15 cellular contexts compared by ENCODE assay signal in genomic region chr6:25122622-25123237, GRCh38.
DNase-seq lines count a peak whose midpoint lies in the region; ATAC-seq, FAIRE-seq and TF ChIP-seq lines count a peak whose summit lies in the region.
"Had no signal": no experiment of that assay in that cellular context is flagged by ENCODE, and none has a peak within 500 bp of the region (broad histone marks: within the 10 kb centered on the region; RNA-seq: fewer than 3 reads in every experiment).

No MANE protein-coding gene starts in this region.

- no peak for TF ChIP-seq EP300 in HepG2 (IDR thresholded peaks at IDR 0.05; ENCODE audit: low read depth in 2 of 2, low read length in 2 of 2)
- no peak for TF ChIP-seq EP300 in HepG2 (CRISPR knock-in tag; IDR thresholded peaks at IDR 0.05; ENCODE audit: borderline replicate concordance)

- FAIRE-seq in HepG2 (lab: Jason Lieb, UNC) = no peak
- FAIRE-seq: H1 had no signal

- no peak overlapping the region for H3K9ac ChIP-seq in HepG2 (ENCODE audit: insufficient read depth, low read depth, low read length)
- no peak overlapping the region for H3K9ac ChIP-seq in PC-3 (ENCODE audit: low read length)
- no peak overlapping the region for H3K9ac ChIP-seq in mucosa of rectum (ENCODE audit: low read depth in 1 of 2, low read length in 2 of 2)

- TF ChIP-seq RAD21 in HepG2 (CRISPR knock-in tag; IDR thresholded peaks at IDR 0.05) = no peak

- H3K4me3 ChIP-seq in right lobe of liver = no peak overlapping the region
- H3K4me3 ChIP-seq in HepG2 (replicated peaks in 1 of 3; ENCODE audit: insufficient read depth in 1 of 3, low read depth in 2 of 3, low read length in 3 of 3) = no peak overlapping the region
- no peak overlapping the region for H3K4me3 ChIP-seq in PC-3 (ENCODE audit: low read length)
- H3K4me3 ChIP-seq in mucosa of rectum (ENCODE audit: low read length in 2 of 2) = no peak overlapping the region
- H3K4me3 ChIP-seq: lung had no signal

- no TSS peak for BruUV-seq in HepG2 (replicated peaks; lab: Mats Ljungman, UMichigan)
- BruUV-seq in PC-3 (replicated peaks; lab: Mats Ljungman, UMichigan) = no TSS peak

- H2AFZ ChIP-seq in HepG2 (ENCODE audit: low read length) (no peak overlapping the region), PC-3 (ENCODE audit: low read length) (no peak overlapping the region)

- no peaks in the 10 kb centered on the region for H3K36me3 ChIP-seq in right lobe of liver
- H3K36me3 ChIP-seq in HepG2 (replicated peaks in 1 of 2; ENCODE audit: control insufficient read depth in 1 of 2, insufficient read depth in 2 of 2, low read length in 2 of 2) = no peaks in the 10 kb centered on the region
- no peaks in the 10 kb centered on the region for H3K36me3 ChIP-seq in PC-3 (ENCODE audit: low read depth, low read length)
- H3K36me3 ChIP-seq in mucosa of rectum (ENCODE audit: control insufficient read depth in 2 of 2, insufficient read depth in 2 of 2, low read length in 2 of 2) = peaks cover 4 to 9% of the 10 kb centered on the region in 2 donors

- DNase-seq in right lobe of liver (no peak), HepG2 (ENCODE audit: low spot score) (no peak), PC-3 (peak; percentile 10), OCI-M2 (lab: John Stamatoyannopoulos, UW; ENCODE audit: unreplicated experiment) (no peak), MV-4-11 (lab: John Stamatoyannopoulos, UW) (no peak)
- DNase-seq: activated CD8-positive, alpha-beta T cell treated with anti-CD3 and anti-CD28 coated beads for 36 hours; activated effector memory CD4-positive, alpha-beta T cell treated with Interleukin-2 at 50 U/mL for 16 hours; NCI-H1105; NK-92 treated with Interleukin-12 subunit alpha and Interleukin-12 subunit beta, amount 100 ng/mL, for 24 hours had no signal

- H3F3A ChIP-seq in PC-3 (ENCODE audit: low read length, unreplicated experiment) = no peaks in the 10 kb centered on the region

- H3K9me3 ChIP-seq in right lobe of liver (no peaks in the 10 kb centered on the region), HepG2 (ENCODE audit: low read length) (no peaks in the 10 kb centered on the region), PC-3 (ENCODE audit: low read length) (no peaks in the 10 kb centered on the region), mucosa of rectum (ENCODE audit: control insufficient read depth in 2 of 2, low read length in 2 of 2) (no peaks in the 10 kb centered on the region)

- intact Hi-C loops in right lobe of liver (cut with DNase I) = no loop called here
- intact Hi-C loops in HepG2 (cut with micrococcal nuclease; ENCODE audit: unreplicated experiment) = no loop called here
- intact Hi-C loops in PC-3 (cut with micrococcal nuclease) = loop anchor here (1.0 to 5.0 kb wide), 3 partner anchors 17 to 100 kb away; no protein-coding TSS in a partner anchor

- WGBS in right lobe of liver (ENCODE audit: insufficient coverage, low coverage, low lambda C conversion rate, missing lambda C conversion rate) = 36% methylated on average over 3 of the region's 3 CpGs
- WGBS in HepG2 (ENCODE audit: low lambda C conversion rate) = 5% methylated on average over 3 of the region's 3 CpGs

- ATAC-seq in right lobe of liver = peak; percentile 23 to 72 (median 54)
- ATAC-seq in HepG2 = no peak
- peak; percentile 93 for ATAC-seq in PC-3
- no peak for ATAC-seq in HG03457 (IDR thresholded peaks at IDR 0.05; ENCODE audit: unreplicated experiment)
- ATAC-seq in GM19397 (IDR thresholded peaks at IDR 0.05; ENCODE audit: unreplicated experiment) = no peak
- ATAC-seq: activated CD8-positive, alpha-beta T cell treated with anti-CD3 and anti-CD28 coated beads for 36 hours; stimulated activated memory B cell treated with anti-CD40 and anti-IgM and Interleukin-4, amounts not matched to agents 10 μg/mL and 1 μg/mL and 100 μg/mL, for 72 hours had no signal

- peaks cover 0 to 18% (median 4%) of the 10 kb centered on the region in 4 donors for H3K4me1 ChIP-seq in right lobe of liver
- no peaks in the 10 kb centered on the region for H3K4me1 ChIP-seq in HepG2 (ENCODE audit: insufficient read depth, low read length)
- H3K4me1 ChIP-seq in PC-3 (ENCODE audit: insufficient read depth, low read length) = no peaks in the 10 kb centered on the region
- peaks cover 3 to 38% of the 10 kb centered on the region in 2 donors for H3K4me1 ChIP-seq in mucosa of rectum (ENCODE audit: control insufficient read depth in 2 of 2, insufficient read depth in 2 of 2, low read length in 2 of 2)

- H4K20me1 ChIP-seq in HepG2 (ENCODE audit: insufficient read depth, low read length) = no peaks in the 10 kb centered on the region
- H4K20me1 ChIP-seq in PC-3 (ENCODE audit: low read length) = no peaks in the 10 kb centered on the region

- H3K27me3 ChIP-seq in right lobe of liver (no peaks in the 10 kb centered on the region), HepG2 (ENCODE audit: control insufficient read depth in 1 of 2, insufficient read depth in 2 of 2, low read length in 2 of 2) (peaks cover 0 to 2% of the 10 kb centered on the region in 2 experiments; a peak in 1 of 5 replicates), PC-3 (ENCODE audit: low read length) (no peaks in the 10 kb centered on the region), mucosa of rectum (ENCODE audit: control insufficient read depth in 2 of 2, insufficient read depth in 2 of 2, low read length in 2 of 2) (no peaks in the 10 kb centered on the region)

- TF ChIP-seq CTCF in right lobe of liver (IDR thresholded peaks at IDR 0.05) = no peak
- TF ChIP-seq CTCF in HepG2 (CRISPR knock-in tag; IDR thresholded peaks at IDR 0.05) = no peak
- TF ChIP-seq CTCF in PC-3 (conservative IDR thresholded peaks at IDR 0.05; ENCODE audit: low read depth, low read length) = no peak

- H3K27ac ChIP-seq in right lobe of liver (peak overlapping the region in 1 of 3 donors; percentile 14), HepG2 (ENCODE audit: extremely low read length, insufficient read depth, low read length) (no peak overlapping the region), PC-3 (ENCODE audit: low read length) (no peak overlapping the region), mucosa of rectum (ENCODE audit: low read depth in 2 of 2, low read length in 2 of 2) (peak overlapping the region; percentile 30 to 45)

- no peaks in the 10 kb centered on the region for H3K9me2 ChIP-seq in PC-3 (replicated peaks; ENCODE audit: low read length)

- TF ChIP-seq POLR2A in right lobe of liver (IDR thresholded peaks at IDR 0.05) (no peak), HepG2 (IDR thresholded peaks at IDR 0.05; ENCODE audit: insufficient read depth in 1 of 2, low read depth in 2 of 2, low read length in 2 of 2) (no peak)

- H3K79me2 ChIP-seq in HepG2 (ENCODE audit: insufficient read depth, low read length) (no peaks in the 10 kb centered on the region), PC-3 (ENCODE audit: low read length) (no peaks in the 10 kb centered on the region)

- H3K4me2 ChIP-seq in HepG2 (ENCODE audit: low read depth, low read length) (no peak overlapping the region), PC-3 (ENCODE audit: low read length) (no peak overlapping the region)

- in situ Hi-C loops in HepG2 (cut with HindIII; ENCODE audit: extremely low pct_ligation_motif_present, low pct_unique_long_range_greater_than_20kb) = no loop called here

- POLR2A ChIA-PET in HepG2 (lab: Yijun Ruan, JAX) (no interaction called here), PC-3 (lab: Charles Lee; ENCODE audit: unreplicated experiment) (interaction anchor here (0.6 kb wide), 1 partner anchor 921 kb away, joined by 5 read pairs; no protein-coding TSS in a partner anchor)

- CTCF ChIA-PET in HepG2 (lab: Yijun Ruan, JAX; ENCODE audit: low intra/inter-chr PET ratio, low total read pairs) = no interaction called here
- CTCF ChIA-PET in PC-3 (lab: Charles Lee) = no interaction called here

TF ChIP-seq in HepG2, 621 proteins besides CTCF, POLR2A, EP300 and RAD21:
- TF ChIP-seq KLF6 (CRISPR knock-in tag; IDR thresholded peaks at IDR 0.05) (no peak), ONECUT2 (CRISPR knock-in tag; IDR thresholded peaks at IDR 0.05) (no peak), BRD4 (CRISPR knock-in tag; IDR thresholded peaks at IDR 0.05) (no peak)

Comparison
In these comparisons a context has a peak if more than half of its experiments do, and no peak if none do; other contexts are left out.
1. ATAC-seq: peak in right lobe of liver (4 of 4) and PC-3 (single experiment); none in HepG2 (single experiment), HG03457 (single experiment) and GM19397 (single experiment).
2. H3K27ac ChIP-seq: peak in mucosa of rectum (2 of 2); none in HepG2 (single experiment) and PC-3 (single experiment).